In the genomic region with DNA sequence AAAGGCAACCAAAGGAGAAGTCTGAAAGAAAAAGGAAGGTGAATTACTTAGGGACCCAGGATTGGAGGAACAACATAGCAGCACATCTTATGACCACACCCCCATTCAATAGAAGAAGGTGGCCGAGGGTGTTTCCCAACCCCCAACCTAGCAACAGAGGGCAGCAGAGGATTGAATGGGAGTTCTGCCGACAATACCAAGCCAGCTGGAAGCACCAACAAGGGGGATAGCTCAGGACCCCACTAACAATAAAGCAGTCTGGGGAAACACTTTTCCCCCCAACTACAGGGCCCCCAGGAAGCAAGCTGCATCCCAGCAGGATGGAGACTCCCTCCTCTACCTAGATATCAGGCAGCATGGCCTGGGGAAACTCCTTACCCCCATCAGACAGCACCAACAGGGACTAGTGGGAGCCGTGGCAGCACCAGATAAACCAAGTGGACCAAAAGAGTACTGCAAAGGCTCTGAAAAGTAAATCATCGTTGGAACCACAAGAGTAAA, we compare ENCODE assay signal across 8 cellular contexts.
DNase-seq lines count a peak whose midpoint lies in the region; ATAC-seq and TF ChIP-seq lines count a peak whose summit lies in the region.

No MANE protein-coding gene starts in this region.

- H3K4me3 ChIP-seq in OCI-LY3 (ENCODE audit: low read length) (no peak overlapping the region), esophagus muscularis mucosa (peak overlapping the region in 1 of 4 donors; percentile 10)

- no peaks in the 10 kb centered on the region for H3K36me3 ChIP-seq in OCI-LY3 (replicated peaks; ENCODE audit: low read depth, low read length)
- no peaks in the 10 kb centered on the region for H3K36me3 ChIP-seq in esophagus muscularis mucosa

- H3K4me3 Mint-ChIP-seq in nephron progenitor cell: peak overlapping the region; percentile 59

- DNase-seq in GM13976 (ENCODE audit: low spot score) (no peak), esophagus muscularis mucosa (ENCODE audit: extremely low spot score) (no peak), nephron progenitor cell (peak; percentile 32), NCI-H1105 treated with DMSO at 0.1 percent for 48 hours (lab: John Stamatoyannopoulos, UW) (no peak)
- DNase-seq in stimulated activated CD4-positive, alpha-beta T cell treated with anti-CD3 and anti-CD28 coated beads, Interleukin-2, amount 100 ng/mL, for 48 hours: no peak

- no peak for ATAC-seq in HG03108 (IDR thresholded peaks at IDR 0.05; ENCODE audit: unreplicated experiment)
- ATAC-seq in HG02840 (IDR thresholded peaks at IDR 0.05; ENCODE audit: low FRiP score, unreplicated experiment): no peak

- H2AFZ ChIP-seq in OCI-LY3 (ENCODE audit: low read depth, low read length): no peak overlapping the region

- WGBS in esophagus muscularis mucosa: 35% methylated on average over 4 of the region's 4 CpGs

- peaks cover 59% of the 10 kb centered on the region for H3K4me1 Mint-ChIP-seq in nephron progenitor cell

- H3K27ac Mint-ChIP-seq in nephron progenitor cell: peak overlapping the region; percentile 87

- H3K27ac ChIP-seq in OCI-LY3 (ENCODE audit: low read length): no peak overlapping the region
- peak overlapping the region; percentile 86 to 96 (median 92) for H3K27ac ChIP-seq in esophagus muscularis mucosa (replicated peaks in 1 of 4)

- intact Hi-C loops in esophagus muscularis mucosa (cut with DNase I): loop anchor here (5.0 kb wide), 3 partner anchors 67 to 82 kb away; a partner anchor contains a TSS

- TF ChIP-seq POLR2A in esophagus muscularis mucosa (IDR thresholded peaks at IDR 0.05; ENCODE audit: low read depth): no peak

- H3K9ac ChIP-seq in OCI-LY3 (ENCODE audit: low read length): no peak overlapping the region

- no peaks in the 10 kb centered on the region for H3K27me3 Mint-ChIP-seq in nephron progenitor cell (ENCODE audit: low read depth, poor library complexity)

- no peaks in the 10 kb centered on the region for H3K27me3 ChIP-seq in OCI-LY3 (ENCODE audit: low read depth, low read length)
- no peaks in the 10 kb centered on the region for H3K27me3 ChIP-seq in esophagus muscularis mucosa

- no peaks in the 10 kb centered on the region for H3K9me3 ChIP-seq in OCI-LY3 (ENCODE audit: insufficient read depth, low read length)
- H3K9me3 ChIP-seq in esophagus muscularis mucosa: no peaks in the 10 kb centered on the region

- in situ Hi-C loops in GM13976 (cut with MboI; ENCODE audit: low sequenced_read_pairs, unreplicated experiment): no loop called here

- TF ChIP-seq EP300 in esophagus muscularis mucosa (IDR thresholded peaks at IDR 0.05): no peak

- TF ChIP-seq CTCF in GM13976 (IDR thresholded peaks at IDR 0.05; ENCODE audit: borderline replicate concordance, control extremely low read depth, extremely low read depth, insufficient read depth, missing control alignments): peak; percentile 39
- TF ChIP-seq CTCF in OCI-LY3 (IDR thresholded peaks at IDR 0.05; ENCODE audit: low read depth, low read length): peak; percentile 75
- TF ChIP-seq CTCF in esophagus muscularis mucosa (IDR thresholded peaks at IDR 0.05): peak; percentile 25 to 53 (median 41)
- peak; percentile 22 for TF ChIP-seq CTCF in nephron progenitor cell (IDR thresholded peaks at IDR 0.05)

- H3K36me3 Mint-ChIP-seq in nephron progenitor cell (ENCODE audit: low read depth): no peaks in the 10 kb centered on the region

- H3K4me1 ChIP-seq in OCI-LY3 (ENCODE audit: low read length): no peaks in the 10 kb centered on the region
- peaks cover 62 to 90% (median 75%) of the 10 kb centered on the region in 4 donors for H3K4me1 ChIP-seq in esophagus muscularis mucosa

- no peaks in the 10 kb centered on the region for H3K9me3 Mint-ChIP-seq in nephron progenitor cell

- no peaks in the 10 kb centered on the region for H3K79me2 ChIP-seq in OCI-LY3 (ENCODE audit: low read length)

- H3K4me2 ChIP-seq in OCI-LY3 (ENCODE audit: low read length): no peak overlapping the region

- no peaks in the 10 kb centered on the region for H4K20me1 ChIP-seq in OCI-LY3 (ENCODE audit: insufficient read depth, low read length)

Comparison
In these comparisons a context has a peak if more than half of its experiments do, and no peak if none do; other contexts are left out.
1. CTCF ChIP-seq: peak in every context shown above with its lines; median percentile 75 in OCI-LY3; 41 in esophagus muscularis mucosa; 39 in GM13976; 22 in nephron progenitor cell.